ENCODE assay signal across 29 cellular contexts in the genomic region with DNA sequence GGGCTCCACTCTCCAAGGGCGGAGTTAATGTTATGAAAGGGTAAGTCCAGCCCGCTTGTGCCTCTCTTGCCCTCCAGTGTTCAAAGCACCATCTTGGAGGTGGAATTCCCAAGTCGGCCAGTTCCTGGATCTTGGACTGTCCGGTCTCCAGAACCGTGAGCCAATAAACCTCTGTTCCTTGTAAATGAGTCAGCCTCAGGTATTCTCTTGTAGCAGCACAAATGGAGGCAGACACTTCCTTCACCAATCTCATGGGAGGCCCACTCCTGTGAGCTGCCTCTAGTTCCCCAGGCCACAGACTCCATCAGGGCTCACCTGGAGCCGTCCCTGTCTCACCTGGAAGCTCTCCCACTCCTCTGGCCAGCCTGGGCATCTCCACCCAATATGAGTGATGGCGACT. TPM values are rescaled to one million over a fixed set of nuclear protein-coding genes. Genes with fewer than 3 reads are reported as not detected.
"Had no signal": no experiment of that assay in that cellular context is flagged by ENCODE, and none has a peak within 500 bp of the region (broad histone marks: within the 10 kb centered on the region; RNA-seq: fewer than 3 reads in every experiment).

No MANE protein-coding gene starts in this region.

- FAIRE-seq: astrocyte had no signal

- H3K27ac ChIP-seq: brain microvascular endothelial cell, foreskin keratinocyte, heart right ventricle, stomach, tibial artery had no signal

- DNase-seq: activated B cell treated with CpG ODN at 0.5 μM for 24 hours; activated CD4-positive, alpha-beta T cell treated with anti-CD3 and anti-CD28 coated beads for 4 hours; activated CD4-positive, alpha-beta T cell treated with anti-CD3 and anti-CD28 coated beads, Interleukin-2, amount 50 U/mL, for 4 hours; activated naive CD4-positive, alpha-beta T cell treated with anti-CD3 and anti-CD28 coated beads for 36 hours; activated naive CD8-positive, alpha-beta T cell treated with anti-CD3 and anti-CD28 coated beads for 36 hours; activated T-cell treated with anti-CD3 and anti-CD28 coated beads, Interleukin-2, amount 50 U/mL, for 4 hours; brain microvascular endothelial cell; endodermal cell; foreskin keratinocyte; heart right ventricle; kidney glomerular epithelial cell; mesendoderm; mucosa of descending colon; retina; stimulated activated CD4-positive, alpha-beta T cell treated with anti-CD3 and anti-CD28 coated beads, Interleukin-15, amount 100 ng/mL, for 24 hours; stimulated activated CD4-positive, alpha-beta T cell treated with anti-CD3 and anti-CD28 coated beads, Interleukin-2, amount 100 ng/mL, for 24 hours; stimulated activated naive B cell treated with anti-CD40 and anti-IgM and Interleukin-4, amounts not matched to agents 10 μg/mL and 1 μg/mL and 100 μg/mL, for 72 hours; stomach; T-helper 1 cell; tibial artery had no signal

- H3K27me3 Mint-ChIP-seq: activated B cell treated with CpG ODN at 0.5 μM for 24 hours; activated naive CD8-positive, alpha-beta T cell treated with anti-CD3 and anti-CD28 coated beads for 36 hours; natural killer cell treated with Interleukin-12 subunit alpha and Interleukin-12 subunit beta and Interleukin-15 and Interleukin-18, amount 100 ng/mL, for 72 hours; stimulated activated naive B cell treated with anti-CD40 and anti-IgM and Interleukin-4, amounts not matched to agents 10 μg/mL and 1 μg/mL and 100 μg/mL, for 72 hours had no signal

- H3K9me3 ChIP-seq: heart right ventricle, mucosa of descending colon, stomach, tibial artery had no signal

- H3K27ac Mint-ChIP-seq: activated B cell treated with CpG ODN at 0.5 μM for 24 hours; activated naive CD4-positive, alpha-beta T cell treated with anti-CD3 and anti-CD28 coated beads for 36 hours; activated naive CD8-positive, alpha-beta T cell treated with anti-CD3 and anti-CD28 coated beads for 36 hours; activated T-helper 2 cell treated with anti-CD3 and anti-CD28 coated beads, Interferon-gamma antibody, Interleukin-2, Interleukin-4, amounts not matched to agents 10 μg/mL and 5 μg/mL and 100 μg/mL, durations not matched to agents 14 hours and 24 hours and 36 hours; endodermal cell; natural killer cell treated with Interleukin-12 subunit alpha and Interleukin-12 subunit beta and Interleukin-15 and Interleukin-18, amount 100 ng/mL, for 72 hours; stimulated activated naive B cell treated with anti-CD40 and anti-IgM and Interleukin-4, amounts not matched to agents 10 μg/mL and 1 μg/mL and 100 μg/mL, for 72 hours; T-helper 2 cell treated with Interferon-gamma antibody and Interleukin-4, amounts not matched to agents 5 μg/mL and 100 μg/mL, for 36 hours had no signal

- H3K36me3 ChIP-seq: brain microvascular endothelial cell had no signal

- H3K9me3 Mint-ChIP-seq: activated B cell treated with CpG ODN at 0.5 μM for 24 hours; activated naive CD4-positive, alpha-beta T cell treated with anti-CD3 and anti-CD28 coated beads for 36 hours; activated naive CD8-positive, alpha-beta T cell treated with anti-CD3 and anti-CD28 coated beads for 36 hours; activated T-cell treated with anti-CD3 and anti-CD28 coated beads, Interleukin-2, amount 50 U/mL, for 4 hours; activated T-helper 2 cell treated with anti-CD3 and anti-CD28 coated beads, Interferon-gamma antibody, Interleukin-2, Interleukin-4, amounts not matched to agents 10 μg/mL and 5 μg/mL and 100 μg/mL, durations not matched to agents 14 hours and 24 hours and 36 hours; endodermal cell; natural killer cell treated with Interleukin-12 subunit alpha and Interleukin-12 subunit beta and Interleukin-15 and Interleukin-18, amount 100 ng/mL, for 72 hours; stimulated activated naive B cell treated with anti-CD40 and anti-IgM and Interleukin-4, amounts not matched to agents 10 μg/mL and 1 μg/mL and 100 μg/mL, for 72 hours; T-helper 2 cell treated with Interferon-gamma antibody and Interleukin-4, amounts not matched to agents 5 μg/mL and 100 μg/mL, for 36 hours had no signal

- H3K27me3 ChIP-seq: brain microvascular endothelial cell, foreskin keratinocyte, heart right ventricle, stomach, tibial artery had no signal

- H3K36me3 Mint-ChIP-seq: activated naive CD8-positive, alpha-beta T cell treated with anti-CD3 and anti-CD28 coated beads for 36 hours; natural killer cell treated with Interleukin-12 subunit alpha and Interleukin-12 subunit beta and Interleukin-15 and Interleukin-18, amount 100 ng/mL, for 72 hours had no signal

- ATAC-seq: activated T-cell treated with anti-CD3 and anti-CD28 coated beads, Interleukin-2, amount 50 U/mL, for 4 hours; esophagus mucosa; foreskin keratinocyte; left lobe of liver; mucosa of descending colon; natural killer cell treated with Interleukin-12 subunit alpha and Interleukin-12 subunit beta and Interleukin-15 and Interleukin-18, amount 100 ng/mL, for 72 hours; sciatic nerve; stimulated activated naive B cell treated with anti-CD40 and anti-IgM and Interleukin-4, amounts not matched to agents 10 μg/mL and 1 μg/mL and 100 μg/mL, for 72 hours had no signal

- H3K4me3 ChIP-seq: heart right ventricle, lung, mucosa of descending colon, smooth muscle cell, stomach, tibial artery had no signal

- H3K4me1 ChIP-seq: foreskin keratinocyte had no signal

- H3K4me3 Mint-ChIP-seq: activated B cell treated with CpG ODN at 0.5 μM for 24 hours; activated naive CD4-positive, alpha-beta T cell treated with anti-CD3 and anti-CD28 coated beads for 36 hours; activated naive CD8-positive, alpha-beta T cell treated with anti-CD3 and anti-CD28 coated beads for 36 hours; activated T-cell treated with anti-CD3 and anti-CD28 coated beads, Interleukin-2, amount 50 U/mL, for 4 hours; endodermal cell; natural killer cell treated with Interleukin-12 subunit alpha and Interleukin-12 subunit beta and Interleukin-15 and Interleukin-18, amount 100 ng/mL, for 72 hours; stimulated activated naive B cell treated with anti-CD40 and anti-IgM and Interleukin-4, amounts not matched to agents 10 μg/mL and 1 μg/mL and 100 μg/mL, for 72 hours; T-helper 2 cell treated with Interferon-gamma antibody and Interleukin-4, amounts not matched to agents 5 μg/mL and 100 μg/mL, for 36 hours had no signal

RNA-seq across cellular contexts. Expression of gene GJC2, which starts 31.4 kb away (rescaled TPM):
- total RNA-seq: smooth muscle cell had no signal
